ENCODE assay signal across 21 cellular contexts in the genomic region with DNA sequence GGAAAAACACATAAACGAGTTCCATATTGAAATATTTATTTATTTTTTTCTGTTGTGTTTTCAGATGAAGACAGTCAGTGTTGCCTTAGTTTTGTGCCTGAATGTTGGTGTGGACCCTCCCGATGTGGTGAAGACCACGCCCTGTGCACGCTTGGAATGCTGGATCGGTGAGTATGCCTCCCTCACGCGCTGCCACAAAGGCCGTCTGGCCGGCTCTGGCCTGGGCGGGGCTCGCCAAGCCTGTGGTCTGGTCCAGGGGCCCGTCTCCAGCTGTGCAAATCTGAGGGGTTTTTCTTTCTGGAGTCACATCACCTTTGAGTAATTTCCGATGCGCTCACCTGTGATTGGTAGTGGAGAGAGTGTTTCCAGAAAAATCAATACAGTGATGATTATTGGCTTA.
DNase-seq lines count a peak whose midpoint lies in the region; ATAC-seq and TF ChIP-seq lines count a peak whose summit lies in the region.
"Had no signal": no experiment of that assay in that cellular context is flagged by ENCODE, and none has a peak within 500 bp of the region (broad histone marks: within the 10 kb centered on the region; RNA-seq: fewer than 3 reads in every experiment).

No MANE protein-coding gene starts in this region.

- 0 out of 2 replicates have a peak overlapping the region, but pooled peaks have one; percentile 11 for H3K27ac ChIP-seq in RWPE1
- H3K27ac ChIP-seq in CD8-positive, alpha-beta T cell (ENCODE audit: low read depth, low read length): no peak overlapping the region
- no peak overlapping the region for H3K27ac ChIP-seq in CD4-positive, alpha-beta T cell (ENCODE audit: low read depth, low read length)
- H3K27ac ChIP-seq: BLaER1 treated with 17β-estradiol and CSF1 and Interleukin-3, amounts not matched to agents 10 nM and 100 nM; SJCRH30 had no signal

- H3K27me3 Mint-ChIP-seq in CD8-positive, alpha-beta T cell (ENCODE audit: low read depth): no peaks in the 10 kb centered on the region
- no peaks in the 10 kb centered on the region for H3K27me3 Mint-ChIP-seq in CD4-positive, alpha-beta T cell
- H3K27me3 Mint-ChIP-seq: IgD-negative memory B cell had no signal

- H3K9me3 Mint-ChIP-seq in CD8-positive, alpha-beta T cell: no peaks in the 10 kb centered on the region
- H3K9me3 Mint-ChIP-seq in CD4-positive, alpha-beta T cell: no peaks in the 10 kb centered on the region
- H3K9me3 Mint-ChIP-seq: IgD-negative memory B cell had no signal

- POLR2A ChIA-PET in RWPE1 (lab: Yijun Ruan, JAX; ENCODE audit: low non-redundant PET): no interaction called here
- POLR2A ChIA-PET in CD8-positive, alpha-beta T cell (lab: Charles Lee): no interaction called here
- POLR2A ChIA-PET in CD4-positive, alpha-beta T cell (lab: Charles Lee): no interaction called here

- no peak overlapping the region for H3K27ac Mint-ChIP-seq in CD8-positive, alpha-beta T cell
- no peak overlapping the region for H3K27ac Mint-ChIP-seq in CD4-positive, alpha-beta T cell
- H3K27ac Mint-ChIP-seq: IgD-negative memory B cell had no signal

- CTCF ChIA-PET in RWPE1 (lab: Yijun Ruan, JAX): interaction anchor here (0.6 kb wide), 1 partner anchor 198 kb away, joined by 4 read pairs; no protein-coding TSS in a partner anchor
- CTCF ChIA-PET in CD8-positive, alpha-beta T cell (lab: Charles Lee): no interaction called here
- CTCF ChIA-PET in CD4-positive, alpha-beta T cell (lab: Charles Lee): no interaction called here

- ATAC-seq in CD8-positive, alpha-beta T cell: no peak
- no peak for ATAC-seq in CD4-positive, alpha-beta T cell (ENCODE audit: poor library complexity)
- no peak for ATAC-seq in HG02759 (IDR thresholded peaks at IDR 0.05; ENCODE audit: unreplicated experiment)
- ATAC-seq: Panc1 had no signal

- TF ChIP-seq CTCF in RWPE1 (conservative IDR thresholded peaks at IDR 0.05; ENCODE audit: low read depth) (no peak), epithelial cell of esophagus (IDR thresholded peaks at IDR 0.05; ENCODE audit: insufficient read depth, low read depth, low read length, missing control alignments) (no peak)
- TF ChIP-seq CTCF in CD8-positive, alpha-beta T cell (IDR thresholded peaks at IDR 0.05): no peak
- no peak for TF ChIP-seq CTCF in CD4-positive, alpha-beta T cell (IDR thresholded peaks at IDR 0.05)

- intact Hi-C loops in CD8-positive, alpha-beta T cell (cut with DNase I, micrococcal nuclease): no loop called here
- intact Hi-C loops in CD4-positive, alpha-beta T cell (cut with DNase I, micrococcal nuclease): no loop called here

- DNase-seq in ELF-1 (ENCODE audit: low read depth, low spot score) (peak; percentile 45), RWPE1 (ENCODE audit: low spot score) (no peak), epithelial cell of esophagus (ENCODE audit: low read depth) (peak; percentile 47), NCI-H2196 treated with DMSO at 0.1 percent for 48 hours (lab: John Stamatoyannopoulos, UW; ENCODE audit: unreplicated experiment) (no peak)
- no peak for DNase-seq in CD8-positive, alpha-beta T cell
- DNase-seq in CD4-positive, alpha-beta T cell: no peak
- DNase-seq: ACHN; DMS79 treated with DMSO at 0.1 percent for 48 hours; Kasumi-1; MG63; NCI-H1417; NCI-H1694 treated with DMSO at 0.1 percent for 48 hours; NCI-H446 treated with DMSO at 0.1 percent for 48 hours; NCI-H69; NK-92 treated with Interleukin-12 subunit alpha and Interleukin-12 subunit beta, amount 100 ng/mL, for 24 hours; SJCRH30; T-helper 1 cell had no signal

- H3K4me1 ChIP-seq in CD8-positive, alpha-beta T cell (ENCODE audit: insufficient read depth, low read length): peaks cover 16% of the 10 kb centered on the region

- no peak overlapping the region for H3K4me3 Mint-ChIP-seq in CD8-positive, alpha-beta T cell
- H3K4me3 Mint-ChIP-seq in CD4-positive, alpha-beta T cell: no peak overlapping the region
- H3K4me3 Mint-ChIP-seq: IgD-negative memory B cell had no signal

- no peaks in the 10 kb centered on the region for H3K27me3 ChIP-seq in CD8-positive, alpha-beta T cell (ENCODE audit: insufficient read depth, low read length)
- H3K27me3 ChIP-seq in CD4-positive, alpha-beta T cell (ENCODE audit: control insufficient read depth, insufficient read depth, low read length): no peaks in the 10 kb centered on the region
- H3K27me3 ChIP-seq: BLaER1 treated with 17β-estradiol and CSF1 and Interleukin-3, amounts not matched to agents 10 nM and 100 nM; MG63; SJCRH30 had no signal

- H3K4me3 ChIP-seq in epithelial cell of esophagus (ENCODE audit: low read length): no peak overlapping the region
- no peak overlapping the region for H3K4me3 ChIP-seq in CD8-positive, alpha-beta T cell (ENCODE audit: low read depth, low read length)
- H3K4me3 ChIP-seq: BLaER1 treated with 17β-estradiol and CSF1 and Interleukin-3, amounts not matched to agents 10 nM and 100 nM; MG63; SJCRH30 had no signal

- H3K36me3 Mint-ChIP-seq in CD8-positive, alpha-beta T cell: peaks cover 27% of the 10 kb centered on the region
- peaks cover 29% of the 10 kb centered on the region for H3K36me3 Mint-ChIP-seq in CD4-positive, alpha-beta T cell (ENCODE audit: low read depth)

- H3K4me1 Mint-ChIP-seq in CD8-positive, alpha-beta T cell (ENCODE audit: low read depth): peaks cover 21% of the 10 kb centered on the region
- peaks cover 32% of the 10 kb centered on the region for H3K4me1 Mint-ChIP-seq in CD4-positive, alpha-beta T cell (ENCODE audit: low read depth)

- no peaks in the 10 kb centered on the region for H3K9me3 ChIP-seq in CD8-positive, alpha-beta T cell (ENCODE audit: low read length)
- no peaks in the 10 kb centered on the region for H3K9me3 ChIP-seq in CD4-positive, alpha-beta T cell (ENCODE audit: control insufficient read depth, low read length)
- H3K9me3 ChIP-seq: MG63, SJCRH30 had no signal

- no peaks in the 10 kb centered on the region for H3K36me3 ChIP-seq in CD8-positive, alpha-beta T cell (ENCODE audit: insufficient read depth, low read length)

Comparison
In these comparisons a context has a peak if more than half of its experiments do, and no peak if none do; other contexts are left out.
1. DNase-seq: peak in ELF-1 (single experiment) and epithelial cell of esophagus (single experiment); none in RWPE1 (single experiment), NCI-H2196 treated with DMSO at 0.1 percent for 48 hours (single experiment), CD8-positive, alpha-beta T cell (0 of 7) and CD4-positive, alpha-beta T cell (0 of 10).